8 cellular contexts compared by ENCODE assay signal in the genomic region with DNA sequence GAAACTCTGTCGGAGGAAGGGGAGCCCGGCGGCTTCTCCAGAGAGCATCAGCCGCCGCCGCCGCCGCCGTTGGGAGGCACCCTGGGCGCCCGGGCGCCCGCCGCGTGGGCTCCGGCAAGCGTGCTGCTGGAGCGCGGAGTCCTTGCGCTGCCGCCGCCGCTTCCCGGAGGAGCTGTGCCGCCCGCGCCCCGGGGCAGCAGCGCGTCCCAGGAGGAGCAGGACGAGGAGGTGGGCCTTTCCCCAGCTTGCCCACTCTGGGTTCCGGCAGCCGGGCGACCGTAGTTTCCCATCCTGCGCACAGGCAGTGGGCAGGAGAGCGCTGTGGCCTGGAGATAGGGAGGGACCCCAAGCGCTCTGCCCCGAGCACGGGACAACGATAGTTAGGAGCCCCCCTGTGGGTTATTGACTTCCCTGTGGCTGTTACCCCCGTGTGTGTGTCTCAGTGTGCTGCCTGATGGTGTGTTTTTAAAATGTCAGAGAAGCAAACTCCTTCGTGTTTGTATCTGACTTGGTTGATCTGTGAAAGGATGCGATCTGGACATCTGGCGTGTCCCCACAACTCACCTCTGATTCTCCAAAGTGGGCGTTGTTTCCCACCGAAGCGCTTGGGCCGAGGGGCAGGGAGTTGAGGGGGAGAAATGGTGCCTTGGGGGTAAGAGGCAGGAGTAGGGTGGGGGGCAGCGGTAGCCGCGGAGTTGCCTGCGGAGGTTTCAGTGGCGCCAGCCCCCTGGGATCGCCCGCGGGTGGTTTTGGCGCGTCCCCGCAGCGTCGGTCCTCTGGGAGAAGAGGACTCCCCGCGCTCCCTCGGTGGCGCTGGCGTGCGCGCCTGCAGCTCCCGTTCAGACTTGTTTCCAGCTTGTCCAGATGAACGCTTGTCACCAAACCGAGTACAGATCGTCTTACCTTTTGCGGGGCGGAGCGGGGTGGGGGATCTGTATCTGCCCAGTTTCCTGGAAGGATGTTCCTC. TPM values are rescaled to one million over a fixed set of nuclear protein-coding genes. Genes with fewer than 3 reads are reported as not detected.
DNase-seq lines count a peak whose midpoint lies in the region; ATAC-seq and TF ChIP-seq lines count a peak whose summit lies in the region.

No MANE protein-coding gene starts in this region.

- no peak overlapping the region for H3K9ac ChIP-seq in muscle layer of colon (ENCODE audit: low read length)

- H3K9me3 Mint-ChIP-seq in T-helper 1 cell treated with Interleukin-12 subunit alpha and Interleukin-12 subunit beta and Interleukin-4 antibody, amounts not matched to agents 30 μg/mL and 1 μg/mL, for 36 hours, result no peaks in the 10 kb centered on the region

- no peak for TF ChIP-seq POLR2A in esophagus squamous epithelium (IDR thresholded peaks at IDR 0.05)

- peaks cover 31% of the 10 kb centered on the region for H3K4me1 Mint-ChIP-seq in T-helper 1 cell treated with Interleukin-12 subunit alpha and Interleukin-12 subunit beta and Interleukin-4 antibody, amounts not matched to agents 30 μg/mL and 1 μg/mL, for 36 hours (ENCODE audit: low read depth)

- DNase-seq in HuH-7 (ENCODE audit: low spot score) (peak; percentile 49), esophagus squamous epithelium (lab: John Stamatoyannopoulos, UW) (no peak), aorta (peak; percentile 41 to 80)

- TF ChIP-seq CTCF in C4-2B (conservative IDR thresholded peaks at IDR 0.05) (peak; percentile 28), esophagus squamous epithelium (IDR thresholded peaks at IDR 0.05) (no peak)

- WGBS in esophagus squamous epithelium, 2 donors, result 0% methylated on average over 2 to 4 of the region's 76 CpGs
- WGBS in aorta, 2 donors, result 0% methylated on average over 74 to 76 of the region's 76 CpGs

- ATAC-seq in GM19023 (IDR thresholded peaks at IDR 0.05; ENCODE audit: unreplicated experiment) (peak; percentile 16), aorta (ENCODE audit: low FRiP score) (peak; percentile 62), GM21515 (IDR thresholded peaks at IDR 0.05; ENCODE audit: unreplicated experiment) (no peak)

- H3K27ac Mint-ChIP-seq in T-helper 1 cell treated with Interleukin-12 subunit alpha and Interleukin-12 subunit beta and Interleukin-4 antibody, amounts not matched to agents 30 μg/mL and 1 μg/mL, for 36 hours, result peak overlapping the region; percentile 21

- intact Hi-C loops in esophagus squamous epithelium (cut with DNase I) (no loop called here), aorta (cut with DNase I) (no loop called here)

- no peaks in the 10 kb centered on the region for H3K36me3 Mint-ChIP-seq in T-helper 1 cell treated with Interleukin-12 subunit alpha and Interleukin-12 subunit beta and Interleukin-4 antibody, amounts not matched to agents 30 μg/mL and 1 μg/mL, for 36 hours (ENCODE audit: low read depth)

- peaks cover 9 to 35% (median 16%) of the 10 kb centered on the region in 3 donors for H3K4me1 ChIP-seq in esophagus squamous epithelium
- peaks cover 10% of the 10 kb centered on the region for H3K4me1 ChIP-seq in muscle layer of colon (ENCODE audit: insufficient read depth, low read length)
- H3K4me1 ChIP-seq in aorta (ENCODE audit: control insufficient read depth in 1 of 2, insufficient read depth in 2 of 2, low read length in 2 of 2), result no peaks in the 10 kb centered on the region

- peaks cover 0 to 94% (median 0%) of the 10 kb centered on the region in 4 donors for H3K27me3 ChIP-seq in esophagus squamous epithelium
- peaks cover 12 to 16% of the 10 kb centered on the region in 2 donors for H3K27me3 ChIP-seq in muscle layer of colon (ENCODE audit: control insufficient read depth in 1 of 2, insufficient read depth in 2 of 2, low read length in 2 of 2)
- H3K27me3 ChIP-seq in aorta (ENCODE audit: control insufficient read depth in 1 of 2, insufficient read depth in 2 of 2, low read length in 1 of 2), result peaks cover 0 to 3% of the 10 kb centered on the region in 2 donors

- H3K9me3 ChIP-seq in esophagus squamous epithelium, result no peaks in the 10 kb centered on the region
- H3K9me3 ChIP-seq in muscle layer of colon (ENCODE audit: low read length), result no peaks in the 10 kb centered on the region
- no peaks in the 10 kb centered on the region for H3K9me3 ChIP-seq in aorta (ENCODE audit: control insufficient read depth, low read length)

- H3K4me3 ChIP-seq in esophagus squamous epithelium (peak overlapping the region; percentile 57 to 82 (median 69)), muscle layer of colon (ENCODE audit: low read depth in 1 of 2, low read length in 2 of 2) (peak overlapping the region; percentile 71 to 74), aorta (ENCODE audit: low read length in 2 of 2) (peak overlapping the region; percentile 35 to 42)

- H3K36me3 ChIP-seq in esophagus squamous epithelium (no peaks in the 10 kb centered on the region), muscle layer of colon (ENCODE audit: insufficient read depth, low read length) (no peaks in the 10 kb centered on the region), aorta (ENCODE audit: control insufficient read depth in 1 of 2, insufficient read depth in 2 of 2, low read length in 1 of 2) (no peaks in the 10 kb centered on the region)

- H3K27me3 Mint-ChIP-seq in T-helper 1 cell treated with Interleukin-12 subunit alpha and Interleukin-12 subunit beta and Interleukin-4 antibody, amounts not matched to agents 30 μg/mL and 1 μg/mL, for 36 hours (ENCODE audit: low read depth), result peaks cover 71% of the 10 kb centered on the region

- peak overlapping the region; percentile 25; the same call in 1 of the 2 replicates for H3K27ac ChIP-seq in C4-2B
- peak overlapping the region in 3 of 4 donors; percentile 35 to 65 (median 36) for H3K27ac ChIP-seq in esophagus squamous epithelium
- no peak overlapping the region for H3K27ac ChIP-seq in muscle layer of colon (ENCODE audit: low read depth, low read length)
- no peak overlapping the region for H3K27ac ChIP-seq in aorta (ENCODE audit: low read depth in 1 of 2, low read length in 2 of 2)

- H3K4me3 Mint-ChIP-seq in T-helper 1 cell treated with Interleukin-12 subunit alpha and Interleukin-12 subunit beta and Interleukin-4 antibody, amounts not matched to agents 30 μg/mL and 1 μg/mL, for 36 hours, result peak overlapping the region; percentile 81

RNA-seq across cellular contexts. Expression of gene MAST4, which starts 0.9 kb away (rescaled TPM):
- 100 to 1,000 TPM in 2 of 4 donors, 10 to 100 TPM in 2; 55.3 to 148 (median 110) TPM for total RNA-seq in esophagus squamous epithelium
- total RNA-seq in aorta, result 10 to 100 TPM; 40.8 to 66.5 TPM
- polyA plus RNA-seq in aorta, result 1 to 10 TPM; 2.4 to 9.0 TPM

Comparison
In these comparisons a context has a peak if more than half of its experiments do, and no peak if none do; other contexts are left out.
1. H3K27ac ChIP-seq: peak in C4-2B (single experiment) and esophagus squamous epithelium (3 of 4); none in muscle layer of colon (single experiment) and aorta (0 of 2).
2. Peak in every context shown above with its lines, with median percentiles within 50 percentile points of each other: H3K4me3 ChIP-seq.